Comparison of ENCODE assay signal across 36 cellular contexts in genomic region chr5:177393990-177394389, GRCh38. TPM values are rescaled to one million over a fixed set of nuclear protein-coding genes. Genes with fewer than 3 reads are reported as not detected.
"Had no signal": no experiment of that assay in that cellular context is flagged by ENCODE, and none has a peak within 500 bp of the region (broad histone marks: within the 10 kb centered on the region; RNA-seq: fewer than 3 reads in every experiment).

No MANE protein-coding gene starts in this region.

- H3K9me3 ChIP-seq: adrenal gland, body of pancreas, colonic mucosa, esophagus squamous epithelium had no signal

- H3K4me1 ChIP-seq: adrenal gland, body of pancreas had no signal

- ATAC-seq: activated CD4-positive, alpha-beta T cell treated with anti-CD3 and anti-CD28 coated beads for 36 hours; activated CD8-positive, alpha-beta memory T cell treated with anti-CD3 and anti-CD28 coated beads, Interleukin-2, amount 10 ng/mL, durations not matched to agents 7 days and 5 days; activated CD8-positive, alpha-beta T cell treated with anti-CD3 and anti-CD28 coated beads, Interleukin-2, amount 10 ng/mL, durations not matched to agents 7 days and 5 days; activated naive CD8-positive, alpha-beta T cell treated with anti-CD3 and anti-CD28 coated beads, Interleukin-2, amount 50 U/mL, for 24 hours; body of pancreas had no signal

- FAIRE-seq: endometrium, endothelial cell of umbilical vein, frontal cortex had no signal

- H3K36me3 ChIP-seq: adrenal gland, colonic mucosa, esophagus squamous epithelium had no signal

- H3K4me3 ChIP-seq: adrenal gland, body of pancreas, colonic mucosa, esophagus squamous epithelium had no signal

- H3K27ac ChIP-seq: adrenal gland, body of pancreas, colonic mucosa, epithelial cell of prostate, esophagus squamous epithelium had no signal

- DNase-seq: activated CD4-positive, alpha-beta memory T cell treated with anti-CD3 and anti-CD28 coated beads for 36 hours; activated CD4-positive, alpha-beta T cell treated with anti-CD3 and anti-CD28 coated beads for 36 hours; activated CD4-positive, alpha-beta T cell treated with anti-CD3 and anti-CD28 coated beads, Interleukin-2, amount 10 ng/mL, durations not matched to agents 24 days and 14 days; activated CD4-positive, CD25-positive, alpha-beta regulatory T cell; activated CD4-positive, CD25-positive, alpha-beta regulatory T cell treated with anti-CD3 and anti-CD28 coated beads, Interleukin-2, amount 50 U/mL, for 72 hours; activated CD8-positive, alpha-beta memory T cell treated with anti-CD3 and anti-CD28 coated beads, Interleukin-2, amount 10 ng/mL, durations not matched to agents 7 days and 5 days; activated CD8-positive, alpha-beta memory T cell treated with anti-CD3 and anti-CD28 coated beads, Interleukin-2, amount 50 U/mL, for 4 hours; activated CD8-positive, alpha-beta T cell treated with anti-CD3 and anti-CD28 coated beads, Interleukin-2, amount 10 ng/mL, durations not matched to agents 7 days and 5 days; activated effector memory CD4-positive, alpha-beta T cell treated with anti-CD3 and anti-CD28 coated beads, Interleukin-2, amount 50 U/mL, for 16 hours; activated naive CD4-positive, alpha-beta T cell treated with anti-CD3 and anti-CD28 coated beads for 36 hours; activated naive CD8-positive, alpha-beta T cell treated with anti-CD3 and anti-CD28 coated beads for 36 hours; activated naive CD8-positive, alpha-beta T cell treated with anti-CD3 and anti-CD28 coated beads, Interleukin-2, amount 50 U/mL, for 24 hours; activated T-cell treated with anti-CD3 and anti-CD28 coated beads, Interleukin-2, amount 50 U/mL, for 1 hour; activated T-cell treated with anti-CD3 and anti-CD28 coated beads, Interleukin-2, amount 50 U/mL, for 48 hours; adrenal gland; amygdala; aorta; body of pancreas; caudate nucleus; cerebellar nuclear complex; colonic mucosa; effector CD8-positive, alpha-beta T cell; esophagus squamous epithelium; head of caudate nucleus; T-helper 2 cell had no signal

- H3K27me3 ChIP-seq: body of pancreas, colonic mucosa had no signal

RNA-seq across cellular contexts. Expression of gene PFN3, which starts 6.5 kb away (rescaled TPM):
- total RNA-seq: activated CD4-positive, alpha-beta memory T cell treated with anti-CD3 and anti-CD28 coated beads for 36 hours; activated CD4-positive, alpha-beta T cell treated with anti-CD3 and anti-CD28 coated beads for 36 hours; activated CD4-positive, alpha-beta T cell treated with anti-CD3 and anti-CD28 coated beads, Interleukin-2, amount 10 ng/mL, durations not matched to agents 24 days and 14 days; activated CD8-positive, alpha-beta memory T cell treated with anti-CD3 and anti-CD28 coated beads for 36 hours; activated CD8-positive, alpha-beta memory T cell treated with anti-CD3 and anti-CD28 coated beads, Interleukin-2, amount 10 ng/mL, durations not matched to agents 7 days and 5 days; activated CD8-positive, alpha-beta T cell treated with anti-CD3 and anti-CD28 coated beads, Interleukin-2, amount 10 ng/mL, durations not matched to agents 7 days and 5 days; activated naive CD4-positive, alpha-beta T cell treated with anti-CD3 and anti-CD28 coated beads for 36 hours; activated naive CD8-positive, alpha-beta T cell treated with anti-CD3 and anti-CD28 coated beads for 36 hours; activated T-helper 1 cell treated with anti-CD3 and anti-CD28 coated beads, Interleukin-12 subunit alpha, Interleukin-12 subunit beta, Interleukin-2, Interleukin-4 antibody, amounts not matched to agents 30 ng/mL and 10 ng/mL and 1 ng/mL, durations not matched to agents 14 hours and 24 hours and 36 hours; activated T-helper 2 cell treated with anti-CD3 and anti-CD28 coated beads, Interferon-gamma antibody, Interleukin-2, Interleukin-4, amounts not matched to agents 10 μg/mL and 5 μg/mL and 100 μg/mL, durations not matched to agents 14 hours and 24 hours and 36 hours; adrenal gland; aorta; body of pancreas; colonic mucosa; dermis microvascular lymphatic vessel endothelial cell; endothelial cell of umbilical vein; fibroblast of lung; fibroblast of villous mesenchyme; T-helper 1 cell treated with Interleukin-12 subunit alpha and Interleukin-12 subunit beta and Interleukin-4 antibody, amounts not matched to agents 30 ng/mL and 1 ng/mL, for 36 hours had no signal
- polyA plus RNA-seq: adrenal gland, aorta, endothelial cell of umbilical vein, fibroblast of lung had no signal

RNA-seq across cellular contexts. Expression of gene SLC34A1, which starts 9.8 kb away (rescaled TPM):
- total RNA-seq: activated CD4-positive, alpha-beta T cell treated with anti-CD3 and anti-CD28 coated beads, Interleukin-2, amount 10 ng/mL, durations not matched to agents 24 days and 14 days; activated CD8-positive, alpha-beta memory T cell treated with anti-CD3 and anti-CD28 coated beads for 36 hours; activated naive CD4-positive, alpha-beta T cell treated with anti-CD3 and anti-CD28 coated beads for 36 hours; activated naive CD8-positive, alpha-beta T cell treated with anti-CD3 and anti-CD28 coated beads for 36 hours; activated T-helper 2 cell treated with anti-CD3 and anti-CD28 coated beads, Interferon-gamma antibody, Interleukin-2, Interleukin-4, amounts not matched to agents 10 μg/mL and 5 μg/mL and 100 μg/mL, durations not matched to agents 14 hours and 24 hours and 36 hours; adrenal gland; aorta; body of pancreas; colonic mucosa; dermis microvascular lymphatic vessel endothelial cell; endothelial cell of umbilical vein; fibroblast of lung; fibroblast of villous mesenchyme; frontal cortex; T-helper 1 cell treated with Interleukin-12 subunit alpha and Interleukin-12 subunit beta and Interleukin-4 antibody, amounts not matched to agents 30 ng/mL and 1 ng/mL, for 36 hours had no signal
- polyA plus RNA-seq: adrenal gland, aorta, endothelial cell of umbilical vein, fibroblast of lung had no signal
